8 cellular contexts compared by ENCODE assay signal in the genomic region with DNA sequence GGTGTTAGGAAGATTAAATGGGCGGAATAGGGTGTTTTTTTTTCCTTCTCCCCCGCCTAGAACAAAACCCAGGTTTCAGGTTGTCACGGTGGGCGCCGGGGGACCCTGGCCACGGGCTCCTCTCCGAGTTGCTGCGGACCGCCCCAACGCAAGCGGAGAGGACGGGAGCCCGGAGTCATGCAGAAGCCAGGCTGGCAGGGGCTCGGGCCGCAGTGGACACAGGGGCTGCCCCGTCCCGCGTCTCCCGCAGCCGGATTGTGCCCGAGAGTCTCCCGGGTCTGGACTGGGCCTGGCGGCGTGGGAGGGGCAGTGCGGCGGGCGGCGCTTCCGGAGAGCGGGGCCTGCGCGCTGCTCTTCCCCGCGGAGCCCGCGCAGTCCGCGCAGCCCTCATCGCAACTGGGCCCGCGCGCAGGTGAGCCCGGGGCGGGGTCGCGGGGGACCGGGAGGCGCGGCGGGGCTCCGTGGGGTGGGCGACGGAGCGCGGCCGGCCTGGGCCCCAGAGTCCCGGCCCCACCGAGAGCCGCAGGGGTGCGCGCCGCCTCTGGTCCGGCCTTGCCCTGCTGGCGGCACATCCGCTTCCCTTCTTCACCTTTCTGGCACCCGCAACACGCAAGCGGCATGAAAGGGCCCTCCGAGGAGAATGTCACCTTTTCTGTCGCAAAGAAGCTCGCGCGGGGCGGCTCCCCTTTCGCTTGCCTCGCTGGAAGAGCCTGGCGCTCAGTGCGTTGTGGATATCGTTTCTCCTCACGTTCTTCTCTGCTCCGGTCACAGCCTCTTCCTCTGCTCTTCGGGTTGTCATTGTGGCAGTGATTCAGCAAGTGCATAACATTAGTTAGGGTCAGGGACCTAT.
DNase-seq lines count a peak whose midpoint lies in the region; ATAC-seq and TF ChIP-seq lines count a peak whose summit lies in the region.

A gene with protein sequence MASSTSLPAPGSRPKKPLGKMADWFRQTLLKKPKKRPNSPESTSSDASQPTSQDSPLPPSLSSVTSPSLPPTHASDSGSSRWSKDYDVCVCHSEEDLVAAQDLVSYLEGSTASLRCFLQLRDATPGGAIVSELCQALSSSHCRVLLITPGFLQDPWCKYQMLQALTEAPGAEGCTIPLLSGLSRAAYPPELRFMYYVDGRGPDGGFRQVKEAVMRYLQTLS (plus strand): TSS at position 352 of the 850 bp plus-strand sequence. CDS start 7,802 bp downstream, outside the sequence.

- TF ChIP-seq CTCF in choroid plexus epithelial cell (conservative IDR thresholded peaks at IDR 0.05; ENCODE audit: low read depth, low read length): no peak

- DNase-seq in NCI-H82 (lab: John Stamatoyannopoulos, UW): peak; percentile 57
- DNase-seq in NCI-H82 treated with DMSO at 0.1 percent for 48 hours (lab: John Stamatoyannopoulos, UW; ENCODE audit: unreplicated experiment): no peak
- DNase-seq in NCI-H2227 treated with DMSO at 0.1 percent for 48 hours (lab: John Stamatoyannopoulos, UW): peak; percentile 62
- peak; percentile 36 to 51 for DNase-seq in activated CD4-positive, alpha-beta T cell treated with anti-CD3 and anti-CD28 coated beads for 4 hours
- peak; percentile 46 for DNase-seq in choroid plexus epithelial cell (ENCODE audit: low read depth)
- peak; percentile 53 for DNase-seq in kidney glomerular epithelial cell (lab: John Stamatoyannopoulos, UW)
- DNase-seq in stimulated activated CD4-positive, alpha-beta T cell treated with anti-CD3 and anti-CD28 coated beads, Interleukin-1b, Interleukin-23, amount 100 ng/mL, for 4 hours (ENCODE audit: low read depth in 2 of 2): peak; percentile 14 to 40

- peak; percentile 61 for ATAC-seq in HG02970 (IDR thresholded peaks at IDR 0.05; ENCODE audit: low FRiP score, unreplicated experiment)

- peak within 1 kb of the TSS; percentile 76 for H3K4me3 ChIP-seq in choroid plexus epithelial cell (ENCODE audit: low read depth, low read length)
